In genomic region chr11:57426754-57427691, GRCh38 we compare ENCODE assay signal across 8 cellular contexts. TPM values are rescaled to one million over a fixed set of nuclear protein-coding genes. Genes with fewer than 3 reads are reported as not detected.
DNase-seq lines count a peak whose midpoint lies in the region; ATAC-seq and TF ChIP-seq lines count a peak whose summit lies in the region.

TSS of gene SLC43A3 (minus strand) at chr11:57427121. CDS start at chr11:57426172, 949 bp downstream.

- ATAC-seq in GM21825 (IDR thresholded peaks at IDR 0.05; ENCODE audit: unreplicated experiment): peak; percentile 57

- H3K4me3 ChIP-seq in WI38 (ENCODE audit: low read depth, low read length) (peak within 1 kb of the TSS; percentile 46), cardiac fibroblast (replicated peaks in 1 of 2; ENCODE audit: low read depth in 2 of 2, low read length in 2 of 2) (peak within 1 kb of the TSS; percentile 42 to 52)

- no peak for TF ChIP-seq CTCF in WI38 (IDR thresholded peaks at IDR 0.05; ENCODE audit: low read depth, low read length)
- TF ChIP-seq CTCF in cardiac fibroblast (IDR thresholded peaks at IDR 0.05; ENCODE audit: low read depth, low read length): no peak

- DNase-seq in ELR (ENCODE audit: low read depth): peak; percentile 80
- peak; percentile 96 for DNase-seq in M059J (ENCODE audit: low read depth)
- peak; percentile 90 to 96 for DNase-seq in cardiac fibroblast (ENCODE audit: low read depth in 2 of 2)
- DNase-seq in islet precursor cell: peak; percentile 75
- DNase-seq in stimulated activated CD4-positive, alpha-beta T cell treated with anti-CD3 and anti-CD28 coated beads, Interleukin-12 subunit alpha, Interleukin-12 subunit beta, amount 100 ng/mL, for 48 hours (ENCODE audit: low read depth in 2 of 3, low spot score in 1 of 3): peak; percentile 67 to 81 (median 67)
- DNase-seq in NCI-H524 (lab: John Stamatoyannopoulos, UW): no peak

RNA-seq across cellular contexts. Expression of gene SLC43A3, which starts in this region (rescaled TPM):
- 77.4 and 95.1 TPM in 2 replicates for total RNA-seq in M059J (2014; rRNA removed; shearing (Covaris generic))

Comparison
In these comparisons a context has a peak if more than half of its experiments do, and no peak if none do; other contexts are left out.
1. DNase-seq: peak in ELR (single experiment), M059J (single experiment), cardiac fibroblast (2 of 2), islet precursor cell (single experiment) and stimulated activated CD4-positive, alpha-beta T cell treated with anti-CD3 and anti-CD28 coated beads, Interleukin-12 subunit alpha, Interleukin-12 subunit beta, amount 100 ng/mL, for 48 hours (3 of 3); none in NCI-H524 (0 of 2).